ENCODE assay signal across 18 cellular contexts in the genomic region with DNA sequence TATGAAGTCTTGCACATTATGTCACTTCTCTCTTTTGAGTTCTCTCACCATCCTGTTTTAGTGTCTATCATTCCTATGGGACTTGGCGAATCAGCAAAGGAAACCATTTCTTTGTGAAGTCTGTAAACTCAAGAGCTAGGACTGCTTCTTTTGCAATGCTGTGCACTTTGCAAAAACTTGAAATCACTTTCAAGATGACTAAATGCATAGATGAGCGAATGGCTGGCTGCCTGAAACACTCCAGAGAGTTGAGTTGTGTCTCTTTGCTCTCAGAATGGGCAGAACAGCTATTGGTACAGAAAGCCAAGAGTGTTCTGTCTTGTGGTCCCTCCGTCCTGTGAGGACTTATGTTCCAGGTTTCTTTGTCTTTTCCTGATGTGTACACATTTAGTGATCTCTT. TPM values are rescaled to one million over a fixed set of nuclear protein-coding genes. Genes with fewer than 3 reads are reported as not detected.
DNase-seq lines count a peak whose midpoint lies in the region; ATAC-seq lines count a peak whose summit lies in the region.
"Had no signal": no experiment of that assay in that cellular context is flagged by ENCODE, and none has a peak within 500 bp of the region (broad histone marks: within the 10 kb centered on the region; RNA-seq: fewer than 3 reads in every experiment).

No MANE protein-coding gene starts in this region.

- DNase-seq in activated naive CD4-positive, alpha-beta T cell treated with anti-CD3 and anti-CD28 coated beads for 36 hours: peak; percentile 22
- no peak for DNase-seq in activated naive CD4-positive, alpha-beta T cell treated with Interleukin-2 at 50 U/mL for 16 hours
- no peak for DNase-seq in stimulated activated naive B cell treated with anti-CD40 and anti-IgM and Interleukin-4, amounts not matched to agents 10 μg/mL and 1 μg/mL and 100 μg/mL, for 72 hours
- no peak for DNase-seq in activated CD8-positive, alpha-beta memory T cell treated with anti-CD3 and anti-CD28 coated beads, Interleukin-2, amount 10 ng/mL, durations not matched to agents 7 days and 5 days
- no peak for DNase-seq in putamen (ENCODE audit: low spot score)
- DNase-seq: activated effector memory CD4-positive, alpha-beta T cell treated with Interleukin-2 at 50 U/mL for 16 hours; effector CD4-positive, alpha-beta T cell; glutamatergic neuron; midbrain; NCI-H1694; NCI-H774; SHP77 treated with DMSO at 0.1 percent for 48 hours; stimulated activated naive CD8-positive, alpha-beta T cell treated with anti-CD3 and anti-CD28 coated beads, Interleukin-15, Interleukin-2, amounts not matched to agents 100 U/mL and 50 U/mL, for 24 hours had no signal

- no peaks in the 10 kb centered on the region for H3K27me3 Mint-ChIP-seq in activated naive CD4-positive, alpha-beta T cell treated with anti-CD3 and anti-CD28 coated beads for 36 hours (ENCODE audit: low read depth)
- peaks cover 5 to 6% of the 10 kb centered on the region in 2 donors for H3K27me3 Mint-ChIP-seq in stimulated activated naive B cell treated with anti-CD40 and anti-IgM and Interleukin-4, amounts not matched to agents 10 μg/mL and 1 μg/mL and 100 μg/mL, for 72 hours
- peaks cover 18% of the 10 kb centered on the region for H3K27me3 Mint-ChIP-seq in activated CD8-positive, alpha-beta memory T cell treated with anti-CD3 and anti-CD28 coated beads, Interleukin-2, amount 10 ng/mL, durations not matched to agents 7 days and 5 days

- H3K4me3 Mint-ChIP-seq in activated naive CD4-positive, alpha-beta T cell treated with anti-CD3 and anti-CD28 coated beads for 36 hours: no peak overlapping the region
- no peak overlapping the region for H3K4me3 Mint-ChIP-seq in stimulated activated naive B cell treated with anti-CD40 and anti-IgM and Interleukin-4, amounts not matched to agents 10 μg/mL and 1 μg/mL and 100 μg/mL, for 72 hours
- H3K4me3 Mint-ChIP-seq in activated CD8-positive, alpha-beta memory T cell treated with anti-CD3 and anti-CD28 coated beads, Interleukin-2, amount 10 ng/mL, durations not matched to agents 7 days and 5 days: no peak overlapping the region
- H3K4me3 Mint-ChIP-seq: central memory CD8-positive, alpha-beta T cell had no signal

- H3K9me3 Mint-ChIP-seq in activated naive CD4-positive, alpha-beta T cell treated with anti-CD3 and anti-CD28 coated beads for 36 hours: peaks cover 1% of the 10 kb centered on the region
- no peaks in the 10 kb centered on the region for H3K9me3 Mint-ChIP-seq in stimulated activated naive B cell treated with anti-CD40 and anti-IgM and Interleukin-4, amounts not matched to agents 10 μg/mL and 1 μg/mL and 100 μg/mL, for 72 hours
- H3K9me3 Mint-ChIP-seq in activated CD8-positive, alpha-beta memory T cell treated with anti-CD3 and anti-CD28 coated beads, Interleukin-2, amount 10 ng/mL, durations not matched to agents 7 days and 5 days (ENCODE audit: low read depth): no peaks in the 10 kb centered on the region

- ATAC-seq in GM21723 (IDR thresholded peaks at IDR 0.05; ENCODE audit: unreplicated experiment): peak; percentile 71
- peak; percentile 59 for ATAC-seq in HG03439 (IDR thresholded peaks at IDR 0.05; ENCODE audit: unreplicated experiment)
- peak; percentile 23 to 53 for ATAC-seq in stimulated activated naive B cell treated with anti-CD40 and anti-IgM and Interleukin-4, amounts not matched to agents 10 μg/mL and 1 μg/mL and 100 μg/mL, for 72 hours (replicated peaks)
- no peak for ATAC-seq in activated CD8-positive, alpha-beta memory T cell treated with anti-CD3 and anti-CD28 coated beads, Interleukin-2, amount 10 ng/mL, durations not matched to agents 7 days and 5 days
- no peak for ATAC-seq in GM21381 (IDR thresholded peaks at IDR 0.05; ENCODE audit: unreplicated experiment)
- ATAC-seq: HepG2; stimulated activated naive CD8-positive, alpha-beta T cell treated with anti-CD3 and anti-CD28 coated beads, Interleukin-15, Interleukin-2, amounts not matched to agents 100 U/mL and 50 U/mL, for 24 hours had no signal

- CTCF ChIA-PET in activated naive CD4-positive, alpha-beta T cell treated with anti-CD3 and anti-CD28 coated beads for 36 hours (lab: Charles Lee): no interaction called here
- CTCF ChIA-PET in activated CD8-positive, alpha-beta memory T cell treated with anti-CD3 and anti-CD28 coated beads, Interleukin-2, amount 10 ng/mL, durations not matched to agents 7 days and 5 days (lab: Charles Lee): interaction anchor here (1.4 kb wide), 1 partner anchor 18 kb away, joined by 4 read pairs; the partner anchor contains the start of gene ELMO1

- H3K36me3 Mint-ChIP-seq in activated naive CD4-positive, alpha-beta T cell treated with anti-CD3 and anti-CD28 coated beads for 36 hours (ENCODE audit: low read depth): no peaks in the 10 kb centered on the region
- H3K36me3 Mint-ChIP-seq in stimulated activated naive B cell treated with anti-CD40 and anti-IgM and Interleukin-4, amounts not matched to agents 10 μg/mL and 1 μg/mL and 100 μg/mL, for 72 hours: peaks cover 0 to 4% of the 10 kb centered on the region in 2 donors
- no peaks in the 10 kb centered on the region for H3K36me3 Mint-ChIP-seq in activated CD8-positive, alpha-beta memory T cell treated with anti-CD3 and anti-CD28 coated beads, Interleukin-2, amount 10 ng/mL, durations not matched to agents 7 days and 5 days

- H3K27ac Mint-ChIP-seq in activated naive CD4-positive, alpha-beta T cell treated with anti-CD3 and anti-CD28 coated beads for 36 hours: no peak overlapping the region
- no peak overlapping the region for H3K27ac Mint-ChIP-seq in stimulated activated naive B cell treated with anti-CD40 and anti-IgM and Interleukin-4, amounts not matched to agents 10 μg/mL and 1 μg/mL and 100 μg/mL, for 72 hours
- no peak overlapping the region for H3K27ac Mint-ChIP-seq in activated CD8-positive, alpha-beta memory T cell treated with anti-CD3 and anti-CD28 coated beads, Interleukin-2, amount 10 ng/mL, durations not matched to agents 7 days and 5 days

- peaks cover 6% of the 10 kb centered on the region for H3K4me1 Mint-ChIP-seq in activated naive CD4-positive, alpha-beta T cell treated with anti-CD3 and anti-CD28 coated beads for 36 hours (ENCODE audit: low read depth)
- H3K4me1 Mint-ChIP-seq in stimulated activated naive B cell treated with anti-CD40 and anti-IgM and Interleukin-4, amounts not matched to agents 10 μg/mL and 1 μg/mL and 100 μg/mL, for 72 hours: peaks cover 0 to 6% of the 10 kb centered on the region in 2 donors
- no peaks in the 10 kb centered on the region for H3K4me1 Mint-ChIP-seq in activated CD8-positive, alpha-beta memory T cell treated with anti-CD3 and anti-CD28 coated beads, Interleukin-2, amount 10 ng/mL, durations not matched to agents 7 days and 5 days
- H3K4me1 Mint-ChIP-seq: central memory CD8-positive, alpha-beta T cell had no signal

- intact Hi-C loops in activated naive CD4-positive, alpha-beta T cell treated with anti-CD3 and anti-CD28 coated beads for 36 hours (cut with micrococcal nuclease): no loop called here

RNA-seq across cellular contexts. Expression of gene ELMO1, which starts 18.4 kb away (rescaled TPM):
- 100 to 1,000 TPM; 129 to 137 TPM for total RNA-seq in activated naive CD4-positive, alpha-beta T cell treated with anti-CD3 and anti-CD28 coated beads for 36 hours
- total RNA-seq in activated CD8-positive, alpha-beta memory T cell treated with anti-CD3 and anti-CD28 coated beads, Interleukin-2, amount 10 ng/mL, durations not matched to agents 7 days and 5 days: 100 to 1,000 TPM; 101 TPM

Comparison
In these comparisons a context has a peak if more than half of its experiments do, and no peak if none do; other contexts are left out.
1. ATAC-seq: peak in GM21723 (single experiment), HG03439 (single experiment) and stimulated activated naive B cell treated with anti-CD40 and anti-IgM and Interleukin-4, amounts not matched to agents 10 μg/mL and 1 μg/mL and 100 μg/mL, for 72 hours (2 of 2); none in activated CD8-positive, alpha-beta memory T cell treated with anti-CD3 and anti-CD28 coated beads, Interleukin-2, amount 10 ng/mL, durations not matched to agents 7 days and 5 days (single experiment) and GM21381 (single experiment).